ENCODE assay signal across 1 cellular context in the genomic region with DNA sequence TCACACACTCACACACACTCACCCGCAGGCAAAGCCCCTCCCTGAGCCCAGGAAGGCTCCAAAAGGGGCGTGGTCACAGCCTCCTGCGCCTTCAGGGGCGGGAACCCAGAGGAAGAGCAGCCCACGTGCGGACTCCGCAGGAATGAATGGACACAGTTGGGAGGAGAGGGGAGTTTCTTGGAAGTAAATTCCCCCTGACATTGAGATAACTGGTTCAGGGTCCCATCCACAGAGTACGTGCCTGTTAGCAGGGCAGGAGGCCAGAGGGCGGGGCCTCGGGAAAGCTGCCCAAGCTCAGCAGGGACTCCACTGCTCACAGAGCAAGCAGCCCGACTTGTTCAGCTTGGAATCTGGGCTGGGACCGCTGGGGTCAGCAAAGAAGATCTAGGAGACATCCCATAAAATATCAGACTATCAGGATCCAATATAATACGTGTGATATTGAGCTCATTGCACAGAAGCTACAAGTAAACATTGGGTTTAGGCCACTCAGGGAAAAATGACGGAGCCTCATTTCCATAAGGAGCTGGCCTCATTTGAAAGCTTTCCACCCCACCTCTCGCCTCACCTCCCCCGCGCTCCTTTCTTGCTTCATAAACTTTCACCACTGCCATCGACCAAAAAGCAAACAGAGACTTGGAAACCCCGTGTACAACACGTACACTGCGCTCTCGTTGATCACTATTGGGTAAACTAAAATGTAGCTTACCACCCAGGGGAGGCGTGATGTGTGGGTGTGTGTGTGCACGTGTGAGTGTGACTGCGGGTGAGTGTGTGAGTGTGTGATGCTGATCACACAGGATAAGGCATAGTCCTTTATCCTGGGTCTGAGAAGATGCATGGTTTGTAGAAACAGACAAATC.
A peak's percentile ranks its signal among the peaks of the same experiment; 100 is the strongest.
TF ChIP-seq lines count a peak whose summit lies in the region.

No MANE protein-coding gene starts in this region.

TF ChIP-seq in HepG2, 621 proteins besides CTCF, POLR2A, EP300 and RAD21 (continued from another document and continues in another):
- no peak for TF ChIP-seq TCF12 (IDR thresholded peaks at IDR 0.05)
- TF ChIP-seq TCF12 (CRISPR knock-in tag; IDR thresholded peaks at IDR 0.05) = peak; percentile 96
- TF ChIP-seq RCOR2 (CRISPR knock-in tag; IDR thresholded peaks at IDR 0.05) = peak; percentile 27; the same call in 1 of the 2 replicates
- TF ChIP-seq ATM (IDR thresholded peaks at IDR 0.05; ENCODE audit: borderline replicate concordance) = no peak
- no peak for TF ChIP-seq ZNF33A (CRISPR knock-in tag; IDR thresholded peaks at IDR 0.05; ENCODE audit: borderline replicate concordance)
- no peak for TF ChIP-seq CHD2 (IDR thresholded peaks at IDR 0.05; ENCODE audit: low read depth, low read length)
- peak; percentile 77 for TF ChIP-seq FOXA3 (CRISPR knock-in tag; IDR thresholded peaks at IDR 0.05)
- peak; percentile 33; the same call in 1 of the 2 replicates for TF ChIP-seq SPEN (CRISPR knock-in tag; IDR thresholded peaks at IDR 0.05; ENCODE audit: low read depth)
- 0 out of 2 replicates have a peak, but pooled peaks have one; percentile 19 for TF ChIP-seq CREB1 (IDR thresholded peaks at IDR 0.05)
- no peak; the same call in 1 of the 2 replicates for TF ChIP-seq CREB1 (CRISPR knock-in tag; IDR thresholded peaks at IDR 0.05)
- TF ChIP-seq ZNF335 (CRISPR knock-in tag; IDR thresholded peaks at IDR 0.05) = no peak
- TF ChIP-seq, protein P1, sequence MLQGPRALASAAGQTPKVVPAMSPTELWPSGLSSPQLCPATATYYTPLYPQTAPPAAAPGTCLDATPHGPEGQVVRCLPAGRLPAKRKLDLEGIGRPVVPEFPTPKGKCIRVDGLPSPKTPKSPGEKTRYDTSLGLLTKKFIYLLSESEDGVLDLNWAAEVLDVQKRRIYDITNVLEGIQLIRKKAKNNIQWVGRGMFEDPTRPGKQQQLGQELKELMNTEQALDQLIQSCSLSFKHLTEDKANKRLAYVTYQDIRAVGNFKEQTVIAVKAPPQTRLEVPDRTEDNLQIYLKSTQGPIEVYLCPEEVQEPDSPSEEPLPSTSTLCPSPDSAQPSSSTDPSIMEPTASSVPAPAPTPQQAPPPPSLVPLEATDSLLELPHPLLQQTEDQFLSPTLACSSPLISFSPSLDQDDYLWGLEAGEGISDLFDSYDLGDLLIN (CRISPR knock-in tag; IDR thresholded peaks at IDR 0.05; ENCODE audit: borderline replicate concordance) = no peak
- TF ChIP-seq ZMAT5 (CRISPR knock-in tag; IDR thresholded peaks at IDR 0.05; ENCODE audit: borderline replicate concordance, low read depth) = no peak
- TF ChIP-seq ZNF207 (IDR thresholded peaks at IDR 0.05; ENCODE audit: borderline replicate concordance) = no peak
- peak; percentile 3; the same call in 1 of the 2 replicates for TF ChIP-seq ARHGAP35 (CRISPR knock-in tag; IDR thresholded peaks at IDR 0.05; ENCODE audit: borderline replicate concordance)
- peak; percentile 66; the same call in 1 of the 2 replicates for TF ChIP-seq ZMYM3 (CRISPR knock-in tag; IDR thresholded peaks at IDR 0.05)
- TF ChIP-seq ISX (CRISPR knock-in tag; conservative IDR thresholded peaks at IDR 0.05) = no peak
- no peak; the same call in 1 of the 2 replicates for TF ChIP-seq SNAPC5 (CRISPR knock-in tag; IDR thresholded peaks at IDR 0.05; ENCODE audit: borderline replicate concordance)
- no peak for TF ChIP-seq TBL1XR1 (IDR thresholded peaks at IDR 0.05; ENCODE audit: borderline replicate concordance, low read length, partially characterized antibody)
- no peak for TF ChIP-seq SNRNP70 (IDR thresholded peaks at IDR 0.05; ENCODE audit: low read depth, low read length)
- no peak for TF ChIP-seq XRCC5 (optimal IDR thresholded peaks at IDR 0.05; ENCODE audit: low read length)
- no peak for TF ChIP-seq ZIK1 (CRISPR knock-in tag; IDR thresholded peaks at IDR 0.05; ENCODE audit: borderline replicate concordance, low read depth)
- TF ChIP-seq RERE (CRISPR knock-in tag; IDR thresholded peaks at IDR 0.05; ENCODE audit: low read depth) = no peak
- no peak for TF ChIP-seq SRF (IDR thresholded peaks at IDR 0.05; ENCODE audit: low read depth, low read length)
- TF ChIP-seq, protein P2, sequence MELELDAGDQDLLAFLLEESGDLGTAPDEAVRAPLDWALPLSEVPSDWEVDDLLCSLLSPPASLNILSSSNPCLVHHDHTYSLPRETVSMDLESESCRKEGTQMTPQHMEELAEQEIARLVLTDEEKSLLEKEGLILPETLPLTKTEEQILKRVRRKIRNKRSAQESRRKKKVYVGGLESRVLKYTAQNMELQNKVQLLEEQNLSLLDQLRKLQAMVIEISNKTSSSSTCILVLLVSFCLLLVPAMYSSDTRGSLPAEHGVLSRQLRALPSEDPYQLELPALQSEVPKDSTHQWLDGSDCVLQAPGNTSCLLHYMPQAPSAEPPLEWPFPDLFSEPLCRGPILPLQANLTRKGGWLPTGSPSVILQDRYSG (CRISPR knock-in tag; IDR thresholded peaks at IDR 0.05) = no peak
- TF ChIP-seq, protein P3, sequence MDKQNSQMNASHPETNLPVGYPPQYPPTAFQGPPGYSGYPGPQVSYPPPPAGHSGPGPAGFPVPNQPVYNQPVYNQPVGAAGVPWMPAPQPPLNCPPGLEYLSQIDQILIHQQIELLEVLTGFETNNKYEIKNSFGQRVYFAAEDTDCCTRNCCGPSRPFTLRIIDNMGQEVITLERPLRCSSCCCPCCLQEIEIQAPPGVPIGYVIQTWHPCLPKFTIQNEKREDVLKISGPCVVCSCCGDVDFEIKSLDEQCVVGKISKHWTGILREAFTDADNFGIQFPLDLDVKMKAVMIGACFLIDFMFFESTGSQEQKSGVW (CRISPR knock-in tag; IDR thresholded peaks at IDR 0.05; ENCODE audit: borderline replicate concordance) = no peak
- TF ChIP-seq ZNF616 (CRISPR knock-in tag; IDR thresholded peaks at IDR 0.05; ENCODE audit: low read depth) = no peak
- no peak for TF ChIP-seq ZNF3 (CRISPR knock-in tag; IDR thresholded peaks at IDR 0.05)
- peak; percentile 90 for TF ChIP-seq SALL1 (CRISPR knock-in tag; IDR thresholded peaks at IDR 0.05)
- no peak for TF ChIP-seq MIER2 (CRISPR knock-in tag; IDR thresholded peaks at IDR 0.05)
- no peak for TF ChIP-seq HDAC6 (IDR thresholded peaks at IDR 0.05; ENCODE audit: low read depth, low read length)
- TF ChIP-seq MIXL1 (CRISPR knock-in tag; IDR thresholded peaks at IDR 0.05) = peak; percentile 61
- TF ChIP-seq ARNTL (CRISPR knock-in tag; IDR thresholded peaks at IDR 0.05) = peak; percentile 86
- TF ChIP-seq ZNF747 (CRISPR knock-in tag; IDR thresholded peaks at IDR 0.05; ENCODE audit: borderline replicate concordance) = no peak; the same call in 1 of the 2 replicates
- no peak for TF ChIP-seq CBX2 (IDR thresholded peaks at IDR 0.05; ENCODE audit: low read depth, low read length)
- no peak; the same call in 1 of the 2 replicates for TF ChIP-seq CBX2 (CRISPR knock-in tag; IDR thresholded peaks at IDR 0.05; ENCODE audit: low read depth)
- TF ChIP-seq IRF2 (CRISPR knock-in tag; IDR thresholded peaks at IDR 0.05) = peak; percentile 45; the same call in 1 of the 2 replicates
- TF ChIP-seq ZNF816 (CRISPR knock-in tag; IDR thresholded peaks at IDR 0.05; ENCODE audit: borderline replicate concordance) = no peak; the same call in 1 of the 2 replicates
- no peak for TF ChIP-seq EEA1 (CRISPR knock-in tag; IDR thresholded peaks at IDR 0.05; ENCODE audit: borderline replicate concordance)
- TF ChIP-seq ZNF75D (CRISPR knock-in tag; IDR thresholded peaks at IDR 0.05; ENCODE audit: borderline replicate concordance) = no peak
- TF ChIP-seq ZNF619 (CRISPR knock-in tag; IDR thresholded peaks at IDR 0.05) = no peak
- 0 out of 2 replicates have a peak, but pooled peaks have one; percentile 51 for TF ChIP-seq HIVEP1 (CRISPR knock-in tag; IDR thresholded peaks at IDR 0.05)
- no peak for TF ChIP-seq ZKSCAN1 (IDR thresholded peaks at IDR 0.05; ENCODE audit: low read length)
- TF ChIP-seq, protein P4, sequence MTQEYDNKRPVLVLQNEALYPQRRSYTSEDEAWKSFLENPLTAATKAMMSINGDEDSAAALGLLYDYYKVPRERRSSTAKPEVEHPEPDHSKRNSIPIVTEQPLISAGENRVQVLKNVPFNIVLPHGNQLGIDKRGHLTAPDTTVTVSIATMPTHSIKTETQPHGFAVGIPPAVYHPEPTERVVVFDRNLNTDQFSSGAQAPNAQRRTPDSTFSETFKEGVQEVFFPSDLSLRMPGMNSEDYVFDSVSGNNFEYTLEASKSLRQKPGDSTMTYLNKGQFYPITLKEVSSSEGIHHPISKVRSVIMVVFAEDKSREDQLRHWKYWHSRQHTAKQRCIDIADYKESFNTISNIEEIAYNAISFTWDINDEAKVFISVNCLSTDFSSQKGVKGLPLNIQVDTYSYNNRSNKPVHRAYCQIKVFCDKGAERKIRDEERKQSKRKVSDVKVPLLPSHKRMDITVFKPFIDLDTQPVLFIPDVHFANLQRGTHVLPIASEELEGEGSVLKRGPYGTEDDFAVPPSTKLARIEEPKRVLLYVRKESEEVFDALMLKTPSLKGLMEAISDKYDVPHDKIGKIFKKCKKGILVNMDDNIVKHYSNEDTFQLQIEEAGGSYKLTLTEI (CRISPR knock-in tag; conservative IDR thresholded peaks at IDR 0.05) = no peak
- no peak for TF ChIP-seq E2F5 (CRISPR knock-in tag; conservative IDR thresholded peaks at IDR 0.05)
- no peak for TF ChIP-seq PCBP2 (optimal IDR thresholded peaks at IDR 0.05; ENCODE audit: low read depth, low read length, poor library complexity, severe bottlenecking)
- no peak for TF ChIP-seq ZNF138 (CRISPR knock-in tag; IDR thresholded peaks at IDR 0.05; ENCODE audit: low read depth)
- no peak for TF ChIP-seq TAF15 (IDR thresholded peaks at IDR 0.05; ENCODE audit: low read depth, low read length, poor library complexity, severe bottlenecking)
- peak; percentile 51; the same call in 1 of the 2 replicates for TF ChIP-seq ZNF329 (CRISPR knock-in tag; IDR thresholded peaks at IDR 0.05; ENCODE audit: low read depth)
- peak; percentile 76; the same call in 1 of the 2 replicates for TF ChIP-seq ZNF232 (CRISPR knock-in tag; IDR thresholded peaks at IDR 0.05; ENCODE audit: borderline replicate concordance)
- peak; percentile 95 for TF ChIP-seq SNAPC2 (CRISPR knock-in tag; IDR thresholded peaks at IDR 0.05)
- 0 out of 2 replicates have a peak, but pooled peaks have one; percentile 71 for TF ChIP-seq ZBTB34 (CRISPR knock-in tag; IDR thresholded peaks at IDR 0.05)
- TF ChIP-seq ZFY (CRISPR knock-in tag; IDR thresholded peaks at IDR 0.05) = peak; percentile 40; the same call in 1 of the 2 replicates
- TF ChIP-seq CHCHD3 (CRISPR knock-in tag; IDR thresholded peaks at IDR 0.05) = no peak
- no peak; the same call in 1 of the 2 replicates for TF ChIP-seq FOXK1 (CRISPR knock-in tag; IDR thresholded peaks at IDR 0.05; ENCODE audit: borderline replicate concordance, low read depth)
- no peak for TF ChIP-seq CHD4 (IDR thresholded peaks at IDR 0.05; ENCODE audit: borderline replicate concordance, low read length)
- TF ChIP-seq PRMT3 (CRISPR knock-in tag; IDR thresholded peaks at IDR 0.05; ENCODE audit: borderline replicate concordance, low read depth) = no peak
- peak; percentile 54; the same call in 1 of the 2 replicates for TF ChIP-seq ZBTB20 (CRISPR knock-in tag; IDR thresholded peaks at IDR 0.05; ENCODE audit: borderline replicate concordance, low read depth)
